8 cellular contexts compared by ENCODE assay signal in genomic region chrX:46796574-46797191, GRCh38. TPM values are rescaled to one million over a fixed set of nuclear protein-coding genes. Genes with fewer than 3 reads are reported as not detected.
A peak's percentile ranks its signal among the peaks of the same experiment; 100 is the strongest.
DNase-seq lines count a peak whose midpoint lies in the region; ATAC-seq, FAIRE-seq and TF ChIP-seq lines count a peak whose summit lies in the region.

No MANE protein-coding gene starts in this region.

- peaks cover 6% of the 10 kb centered on the region for H3K27me3 Mint-ChIP-seq in T-helper 2 cell treated with Interferon-gamma antibody and Interleukin-4, amounts not matched to agents 5 μg/mL and 100 μg/mL, for 36 hours (ENCODE audit: low read depth)

- FAIRE-seq in A549 (lab: Jason Lieb, UNC) (no peak), small intestine (lab: Jason Lieb, UNC) (no peak)

- TF ChIP-seq RAD21 in A549 (conservative IDR thresholded peaks at IDR 0.05 in 1 of 2, IDR thresholded peaks at IDR 0.05 in 1 of 2) = peak; percentile 95

- WGBS in A549 (ENCODE audit: missing lambda C conversion rate) = 45% methylated on average over 8 of the region's 8 CpGs
- 47 to 49% (median 47%) methylated on average over 8 of the region's 8 CpGs for WGBS in small intestine, 3 donors

- H3K27ac Mint-ChIP-seq in T-helper 2 cell treated with Interferon-gamma antibody and Interleukin-4, amounts not matched to agents 5 μg/mL and 100 μg/mL, for 36 hours = no peak overlapping the region

- H3K9me3 ChIP-seq in A549 (no peaks in the 10 kb centered on the region), small intestine (ENCODE audit: control insufficient read depth, low read depth) (no peaks in the 10 kb centered on the region)

- H3K36me3 Mint-ChIP-seq in T-helper 2 cell treated with Interferon-gamma antibody and Interleukin-4, amounts not matched to agents 5 μg/mL and 100 μg/mL, for 36 hours (ENCODE audit: low read depth) = no peaks in the 10 kb centered on the region

- TF ChIP-seq CTCF in A549 (IDR thresholded peaks at IDR 0.05) (peak; percentile 78), GM13977 (IDR thresholded peaks at IDR 0.05; ENCODE audit: extremely low read depth, insufficient read depth, missing control alignments) (peak; percentile 84)

- no peak overlapping the region for H3K4me3 Mint-ChIP-seq in T-helper 2 cell treated with Interferon-gamma antibody and Interleukin-4, amounts not matched to agents 5 μg/mL and 100 μg/mL, for 36 hours

- H3K36me3 ChIP-seq in small intestine (ENCODE audit: control insufficient read depth in 2 of 2, insufficient read depth in 2 of 2, low read length in 2 of 2) = no peaks in the 10 kb centered on the region

- DNase-seq in A549 (ENCODE audit: low read depth in 1 of 2, low spot score in 1 of 2) = peak; percentile 49 to 78
- peak; percentile 58 for DNase-seq in GM13977 (ENCODE audit: low spot score)
- DNase-seq in NCI-H1092 treated with DMSO at 0.1 percent for 48 hours (lab: John Stamatoyannopoulos, UW) = peak; percentile 52
- DNase-seq in T-helper 2 cell treated with Interferon-gamma antibody and Interleukin-4, amounts not matched to agents 5 μg/mL and 100 μg/mL, for 36 hours (ENCODE audit: low spot score) = peak; percentile 55
- DNase-seq in amygdala (lab: John Stamatoyannopoulos, UW) = peak in 48 of 56 donors; percentile 0 to 82 (median 22)
- DNase-seq in hepatic stellate cell (ENCODE audit: low spot score) = peak; percentile 53
- DNase-seq in small intestine = peak; percentile 68

- POLR2A ChIA-PET in A549 (lab: Yijun Ruan, JAX) = interaction anchor here (1.0 to 1.3 kb wide), 2 partner anchors 36 to 38 kb away, joined by 4 to 6 read pairs; partner anchors contain the start of gene SLC9A7

- H3K4me2 ChIP-seq in A549 = no peak overlapping the region

- H3K27me3 ChIP-seq in small intestine (ENCODE audit: control insufficient read depth in 2 of 2, insufficient read depth in 2 of 2, low read length in 2 of 2) = peaks cover 0 to 3% of the 10 kb centered on the region in 2 donors

- no peak for TF ChIP-seq EP300 in A549 (IDR thresholded peaks at IDR 0.05)

- peaks cover 21% of the 10 kb centered on the region for H3K4me1 ChIP-seq in A549
- no peaks in the 10 kb centered on the region for H3K4me1 ChIP-seq in small intestine (ENCODE audit: control insufficient read depth in 2 of 2, insufficient read depth in 1 of 2, low read depth in 1 of 2, low read length in 1 of 2)

- no peak for TF ChIP-seq POLR2A in A549 (IDR thresholded peaks at IDR 0.05; ENCODE audit: low read length)

- H3K27ac ChIP-seq in A549 (peak overlapping the region in 1 of 2 experiments; percentile 46; a peak in 1 of 6 replicates), small intestine (ENCODE audit: low read depth in 1 of 2, low read length in 1 of 2) (no peak overlapping the region)

- in situ Hi-C loops in GM13977 (cut with MboI; ENCODE audit: low pct_unique_long_range_greater_than_20kb, low sequenced_read_pairs, unreplicated experiment) = loop anchor here (25.0 kb wide), 1 partner anchor 384 kb away; no protein-coding TSS in a partner anchor

- ATAC-seq in A549 (peak; percentile 84 to 89), HG02870 (IDR thresholded peaks at IDR 0.05; ENCODE audit: unreplicated experiment) (no peak)

- peaks cover 17% of the 10 kb centered on the region for H3K4me1 Mint-ChIP-seq in T-helper 2 cell treated with Interferon-gamma antibody and Interleukin-4, amounts not matched to agents 5 μg/mL and 100 μg/mL, for 36 hours (ENCODE audit: low read depth)

- no peaks in the 10 kb centered on the region for H3K9me3 Mint-ChIP-seq in T-helper 2 cell treated with Interferon-gamma antibody and Interleukin-4, amounts not matched to agents 5 μg/mL and 100 μg/mL, for 36 hours

- H3K4me3 ChIP-seq in A549 = no peak overlapping the region
- no peak overlapping the region for H3K4me3 ChIP-seq in small intestine (ENCODE audit: low read depth in 1 of 2, low read length in 2 of 2)

- CTCF ChIA-PET in A549 (lab: Yijun Ruan, JAX) = interaction anchor here (0.6 to 11.3 kb wide), 30 partner anchors 9 to 403 kb away, joined by 3 to 183 read pairs (median 4); partner anchors contain the start of genes RP2 and SLC9A7

TF ChIP-seq in A549, 52 proteins besides CTCF, POLR2A, EP300 and RAD21:
- TF ChIP-seq BHLHE40 (IDR thresholded peaks at IDR 0.05; ENCODE audit: low read depth, low read length) (no peak), SMC3 (IDR thresholded peaks at IDR 0.05) (peak; percentile 97)
TF ChIP-seq in A549: peak in this region for 1.

RNA-seq across cellular contexts. Expression of gene SLC9A7, which starts 37.8 kb away (rescaled TPM):
- 21.1 and 22.3 TPM in 2 replicates for polyA plus RNA-seq in A549 (2011; rRNA removed)
- 8.7 and 9.3 TPM in 2 replicates for polyA plus RNA-seq in A549 (2012; cell fraction: cytosol; rRNA removed)
- polyA plus RNA-seq in A549 (2012; cell fraction: nucleus; rRNA removed) = 10.7 and 11.1 TPM in 2 replicates
- polyA plus RNA-seq in A549 (2017; fragmentation: RNase III; extraction: RNeasy Plus Mini Kit Qiagen cat#74134 plus additional on column Dnase treatment) = 9.8 to 11.4 TPM (median 11.2 TPM) in 3 replicates
- 54.4 and 77.5 TPM in 2 replicates for polyA minus RNA-seq in A549 (2011; rRNA and poly(A)+ RNA removed)
- 1 to 10 TPM in 1 of 3 donors, under 1 TPM in 2; under 0.01 to 2.5 (median 0.22) TPM for polyA plus RNA-seq in small intestine

RNA-seq across cellular contexts. Expression of gene RP2, which starts 40.2 kb away (rescaled TPM):
- polyA plus RNA-seq in A549 (2011; rRNA removed) (13.8 and 14.8 TPM in 2 replicates), A549 (2017; fragmentation: RNase III; extraction: RNeasy Plus Mini Kit Qiagen cat#74134 plus additional on column Dnase treatment) (12.9 to 15.0 TPM (median 14.0 TPM) in 3 replicates), small intestine (10 to 100 TPM in 2 of 3 donors, 1 to 10 TPM in 1; 7.7 to 15.9 (median 13.6) TPM)
- 3.6 and 5.5 TPM in 2 replicates for polyA plus RNA-seq in A549 (2012; cell fraction: cytosol; rRNA removed)
- 2.1 and 2.4 TPM in 2 replicates for polyA plus RNA-seq in A549 (2012; cell fraction: nucleus; rRNA removed)
- 5.4 and 6.8 TPM in 2 replicates for polyA minus RNA-seq in A549 (2011; rRNA and poly(A)+ RNA removed)
